Comparison of ENCODE assay signal across 1 cellular context in the genomic region with DNA sequence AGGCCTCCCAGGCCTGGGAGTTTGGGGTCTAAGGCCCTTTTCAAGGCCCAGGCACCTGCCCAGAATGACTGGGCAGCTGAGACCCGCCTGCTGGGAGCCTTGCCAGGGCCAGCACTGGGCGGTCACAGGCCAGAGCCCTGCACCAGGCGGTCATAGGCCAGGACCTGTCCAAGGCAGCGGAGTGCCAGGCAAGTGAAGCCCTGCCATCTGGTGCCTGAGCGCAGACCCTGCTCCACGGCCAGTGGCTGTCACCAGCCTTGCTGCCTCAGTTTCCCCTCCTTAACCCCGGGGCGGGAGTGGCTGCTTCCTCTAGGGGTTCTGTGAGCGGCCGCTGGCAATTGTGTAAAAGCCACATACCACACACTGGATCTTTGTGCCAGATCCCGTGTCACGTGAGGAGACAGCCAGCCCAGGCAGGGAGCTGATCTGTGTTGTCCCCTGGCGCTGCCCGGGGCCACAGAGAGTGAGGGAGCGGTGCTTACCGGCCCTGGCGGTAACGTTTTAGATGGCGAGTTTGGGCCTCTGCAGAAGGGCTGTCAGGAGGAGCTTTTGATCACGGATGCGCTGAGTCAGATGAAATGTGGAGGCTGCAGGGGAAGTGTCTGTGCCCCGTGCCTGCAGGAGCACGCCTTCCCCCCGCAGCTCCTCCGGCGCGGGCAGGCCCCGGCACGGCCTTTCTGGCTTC.
TF ChIP-seq lines count a peak whose summit lies in the region.

No MANE protein-coding gene starts in this region.

TF ChIP-seq in HepG2, 621 proteins besides CTCF, POLR2A, EP300 and RAD21 (continued from another document and continues in another):
- no peak for TF ChIP-seq NFYC (CRISPR knock-in tag; IDR thresholded peaks at IDR 0.05)
- 0 out of 2 replicates have a peak, but pooled peaks have one; percentile 23 for TF ChIP-seq U2AF2 (IDR thresholded peaks at IDR 0.05; ENCODE audit: low read depth, low read length)
- no peak for TF ChIP-seq HCFC1 (IDR thresholded peaks at IDR 0.05; ENCODE audit: low read depth, low read length)
- TF ChIP-seq MLX (CRISPR knock-in tag; IDR thresholded peaks at IDR 0.05), result no peak
- no peak for TF ChIP-seq ZNF557 (CRISPR knock-in tag; IDR thresholded peaks at IDR 0.05)
- TF ChIP-seq ADNP (CRISPR knock-in tag; IDR thresholded peaks at IDR 0.05), result no peak
- no peak for TF ChIP-seq ZBTB7B (CRISPR knock-in tag; IDR thresholded peaks at IDR 0.05)
- TF ChIP-seq, protein P1, sequence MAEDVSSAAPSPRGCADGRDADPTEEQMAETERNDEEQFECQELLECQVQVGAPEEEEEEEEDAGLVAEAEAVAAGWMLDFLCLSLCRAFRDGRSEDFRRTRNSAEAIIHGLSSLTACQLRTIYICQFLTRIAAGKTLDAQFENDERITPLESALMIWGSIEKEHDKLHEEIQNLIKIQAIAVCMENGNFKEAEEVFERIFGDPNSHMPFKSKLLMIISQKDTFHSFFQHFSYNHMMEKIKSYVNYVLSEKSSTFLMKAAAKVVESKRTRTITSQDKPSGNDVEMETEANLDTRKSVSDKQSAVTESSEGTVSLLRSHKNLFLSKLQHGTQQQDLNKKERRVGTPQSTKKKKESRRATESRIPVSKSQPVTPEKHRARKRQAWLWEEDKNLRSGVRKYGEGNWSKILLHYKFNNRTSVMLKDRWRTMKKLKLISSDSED (CRISPR knock-in tag; IDR thresholded peaks at IDR 0.05), result no peak
- TF ChIP-seq MXD1 (CRISPR knock-in tag; IDR thresholded peaks at IDR 0.05), result 0 out of 2 replicates have a peak, but pooled peaks have one; percentile 37
- peak; percentile 32 for TF ChIP-seq ZFX (CRISPR knock-in tag; IDR thresholded peaks at IDR 0.05; ENCODE audit: low read depth)
- no peak for TF ChIP-seq ZNF407 (CRISPR knock-in tag; IDR thresholded peaks at IDR 0.05; ENCODE audit: not compliant biosample characterization)
- no peak for TF ChIP-seq DMTF1 (CRISPR knock-in tag; IDR thresholded peaks at IDR 0.05)
- no peak for TF ChIP-seq ZNF740 (CRISPR knock-in tag; IDR thresholded peaks at IDR 0.05)
- no peak for TF ChIP-seq ZNF589 (CRISPR knock-in tag; conservative IDR thresholded peaks at IDR 0.05)
- TF ChIP-seq HNRNPLL (IDR thresholded peaks at IDR 0.05; ENCODE audit: low read depth, low read length, poor library complexity, severe bottlenecking), result no peak
- no peak; the same call in 1 of the 2 replicates for TF ChIP-seq DPF2 (CRISPR knock-in tag; IDR thresholded peaks at IDR 0.05; ENCODE audit: borderline replicate concordance, low read depth)
- no peak for TF ChIP-seq TP53 (CRISPR knock-in tag; conservative IDR thresholded peaks at IDR 0.05)
- no peak for TF ChIP-seq BORCS8-MEF2B (CRISPR knock-in tag; IDR thresholded peaks at IDR 0.05)
- TF ChIP-seq, protein P2, sequence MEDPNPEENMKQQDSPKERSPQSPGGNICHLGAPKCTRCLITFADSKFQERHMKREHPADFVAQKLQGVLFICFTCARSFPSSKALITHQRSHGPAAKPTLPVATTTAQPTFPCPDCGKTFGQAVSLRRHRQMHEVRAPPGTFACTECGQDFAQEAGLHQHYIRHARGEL (CRISPR knock-in tag; IDR thresholded peaks at IDR 0.05), result no peak
- TF ChIP-seq RAD51 (IDR thresholded peaks at IDR 0.05; ENCODE audit: borderline replicate concordance), result peak; percentile 46; the same call in 1 of the 2 replicates
- no peak for TF ChIP-seq PAX8 (CRISPR knock-in tag; IDR thresholded peaks at IDR 0.05; ENCODE audit: borderline replicate concordance)
- 0 out of 2 replicates have a peak, but pooled peaks have one; percentile 9 for TF ChIP-seq TAF1 (CRISPR knock-in tag; IDR thresholded peaks at IDR 0.05)
- TF ChIP-seq FLYWCH1 (CRISPR knock-in tag; IDR thresholded peaks at IDR 0.05), result no peak
- 0 out of 2 replicates have a peak, but pooled peaks have one; percentile 19 for TF ChIP-seq FOSL2 (CRISPR knock-in tag; IDR thresholded peaks at IDR 0.05)
- TF ChIP-seq BCLAF1 (IDR thresholded peaks at IDR 0.05), result no peak
- TF ChIP-seq ERF (CRISPR knock-in tag; IDR thresholded peaks at IDR 0.05), result no peak
- TF ChIP-seq, protein P3, sequence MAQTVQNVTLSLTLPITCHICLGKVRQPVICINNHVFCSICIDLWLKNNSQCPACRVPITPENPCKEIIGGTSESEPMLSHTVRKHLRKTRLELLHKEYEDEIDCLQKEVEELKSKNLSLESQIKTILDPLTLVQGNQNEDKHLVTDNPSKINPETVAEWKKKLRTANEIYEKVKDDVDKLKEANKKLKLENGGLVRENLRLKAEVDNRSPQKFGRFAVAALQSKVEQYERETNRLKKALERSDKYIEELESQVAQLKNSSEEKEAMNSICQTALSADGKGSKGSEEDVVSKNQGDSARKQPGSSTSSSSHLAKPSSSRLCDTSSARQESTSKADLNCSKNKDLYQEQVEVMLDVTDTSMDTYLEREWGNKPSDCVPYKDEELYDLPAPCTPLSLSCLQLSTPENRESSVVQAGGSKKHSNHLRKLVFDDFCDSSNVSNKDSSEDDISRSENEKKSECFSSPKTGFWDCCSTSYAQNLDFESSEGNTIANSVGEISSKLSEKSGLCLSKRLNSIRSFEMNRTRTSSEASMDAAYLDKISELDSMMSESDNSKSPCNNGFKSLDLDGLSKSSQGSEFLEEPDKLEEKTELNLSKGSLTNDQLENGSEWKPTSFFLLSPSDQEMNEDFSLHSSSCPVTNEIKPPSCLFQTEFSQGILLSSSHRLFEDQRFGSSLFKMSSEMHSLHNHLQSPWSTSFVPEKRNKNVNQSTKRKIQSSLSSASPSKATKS (CRISPR knock-in tag; IDR thresholded peaks at IDR 0.05), result no peak
- no peak for TF ChIP-seq GATAD1 (CRISPR knock-in tag; IDR thresholded peaks at IDR 0.05)
- no peak for TF ChIP-seq SALL2 (CRISPR knock-in tag; IDR thresholded peaks at IDR 0.05)
- TF ChIP-seq GPN1 (CRISPR knock-in tag; IDR thresholded peaks at IDR 0.05; ENCODE audit: borderline replicate concordance), result no peak
- 0 out of 2 replicates have a peak, but pooled peaks have one; percentile 9 for TF ChIP-seq IRF2 (CRISPR knock-in tag; IDR thresholded peaks at IDR 0.05)
- no peak for TF ChIP-seq KLF16 (CRISPR knock-in tag; IDR thresholded peaks at IDR 0.05)
- 0 out of 2 replicates have a peak, but pooled peaks have one; percentile 0 for TF ChIP-seq NR0B2 (CRISPR knock-in tag; IDR thresholded peaks at IDR 0.05)
- no peak for TF ChIP-seq CREBL2 (CRISPR knock-in tag; IDR thresholded peaks at IDR 0.05; ENCODE audit: borderline replicate concordance)
- TF ChIP-seq ZNF484 (CRISPR knock-in tag; IDR thresholded peaks at IDR 0.05; ENCODE audit: borderline replicate concordance, low read depth), result no peak
- no peak for TF ChIP-seq ZMAT5 (CRISPR knock-in tag; IDR thresholded peaks at IDR 0.05; ENCODE audit: borderline replicate concordance, low read depth)
